In the genomic region with DNA sequence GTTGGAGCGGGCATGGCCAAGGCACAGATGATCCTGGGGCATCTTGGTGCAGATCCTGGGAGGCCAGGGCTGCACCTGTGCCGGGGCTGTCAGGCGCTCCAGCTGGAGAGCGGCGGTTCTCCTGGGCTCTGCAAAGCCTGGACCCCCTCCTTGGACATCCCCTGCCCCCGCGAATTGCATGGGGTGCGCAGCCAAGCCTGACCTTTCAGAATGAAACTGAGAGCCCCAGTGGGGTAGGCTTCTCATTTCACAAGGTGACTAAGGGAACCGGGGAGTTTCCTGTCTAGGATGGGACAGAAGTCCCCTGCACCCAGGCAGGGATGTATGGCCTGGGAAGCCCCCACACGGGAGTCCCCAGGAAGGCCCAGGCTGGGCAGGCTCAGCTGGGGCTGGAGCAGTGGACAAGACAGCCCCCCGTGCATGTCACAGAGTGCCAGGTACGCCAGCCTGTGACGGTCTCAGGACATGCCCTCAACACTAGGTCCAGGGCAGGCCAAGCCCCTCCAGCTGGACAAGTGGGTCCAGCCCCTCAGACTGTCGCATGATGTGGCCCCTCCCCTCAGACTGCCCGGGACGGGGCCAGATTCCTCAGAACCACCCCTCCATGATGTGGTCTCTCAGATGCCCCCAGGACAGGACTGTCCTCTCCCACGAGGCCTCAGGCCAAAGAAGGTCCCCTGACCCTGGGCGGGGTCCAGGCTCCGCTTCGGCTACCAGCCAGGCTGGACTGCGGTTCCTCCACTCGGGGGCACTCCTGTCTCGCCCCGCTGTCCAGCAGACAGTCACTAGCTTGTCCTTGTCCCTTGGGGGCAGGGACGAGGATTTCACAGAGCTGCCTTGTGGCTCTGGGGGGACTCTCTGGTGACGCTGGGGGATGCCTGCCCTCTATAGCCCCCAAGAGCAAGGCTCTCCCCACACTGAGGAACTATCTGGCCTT, we compare ENCODE assay signal across 8 cellular contexts. TPM values are rescaled to one million over a fixed set of nuclear protein-coding genes. Genes with fewer than 3 reads are reported as not detected.
DNase-seq lines count a peak whose midpoint lies in the region; ATAC-seq and TF ChIP-seq lines count a peak whose summit lies in the region.

No MANE protein-coding gene starts in this region.

- POLR2A ChIA-PET in activated CD8-positive, alpha-beta T cell treated with anti-CD3 and anti-CD28 coated beads for 36 hours (lab: Charles Lee), result interaction anchor here (0.8 to 7.5 kb wide), 7 partner anchors 9 to 93 kb away, joined by 3 to 81 read pairs (median 4); partner anchors contain the start of genes PRR33 and TNNT3

- H3K27me3 Mint-ChIP-seq in activated CD8-positive, alpha-beta T cell treated with anti-CD3 and anti-CD28 coated beads for 36 hours, result no peaks in the 10 kb centered on the region

- peaks cover 13% of the 10 kb centered on the region for H3K36me3 Mint-ChIP-seq in activated CD8-positive, alpha-beta T cell treated with anti-CD3 and anti-CD28 coated beads for 36 hours (ENCODE audit: low read depth)

- intact Hi-C loops in activated CD8-positive, alpha-beta T cell treated with anti-CD3 and anti-CD28 coated beads for 36 hours (cut with micrococcal nuclease), result no loop called here

- TF ChIP-seq CTCF in activated CD8-positive, alpha-beta T cell treated with anti-CD3 and anti-CD28 coated beads for 36 hours (IDR thresholded peaks at IDR 0.05), result no peak

- peak overlapping the region; percentile 75 for H3K27ac Mint-ChIP-seq in activated CD8-positive, alpha-beta T cell treated with anti-CD3 and anti-CD28 coated beads for 36 hours

- CTCF ChIA-PET in activated CD8-positive, alpha-beta T cell treated with anti-CD3 and anti-CD28 coated beads for 36 hours (lab: Charles Lee), result interaction anchor here (0.9 to 2.2 kb wide), 7 partner anchors 14 to 161 kb away, joined by 3 to 8 read pairs (median 3); no protein-coding TSS in a partner anchor

- in situ Hi-C loops in G401 (cut with HindIII; ENCODE audit: low sequenced_read_pairs), result no loop called here

- no peaks in the 10 kb centered on the region for H3K9me3 Mint-ChIP-seq in activated CD8-positive, alpha-beta T cell treated with anti-CD3 and anti-CD28 coated beads for 36 hours

- peak; percentile 35 for ATAC-seq in GM19035 (IDR thresholded peaks at IDR 0.05; ENCODE audit: unreplicated experiment)
- peak; percentile 38 for ATAC-seq in HG02870 (IDR thresholded peaks at IDR 0.05; ENCODE audit: unreplicated experiment)
- peak; percentile 43 for ATAC-seq in activated CD8-positive, alpha-beta T cell treated with anti-CD3 and anti-CD28 coated beads for 36 hours
- no peak for ATAC-seq in SK-N-SH treated with all-trans-retinoic acid at 6 μM for 48 hours

- H3K4me3 Mint-ChIP-seq in activated CD8-positive, alpha-beta T cell treated with anti-CD3 and anti-CD28 coated beads for 36 hours, result peak overlapping the region; percentile 86

- peak; percentile 83 for DNase-seq in activated CD8-positive, alpha-beta T cell treated with anti-CD3 and anti-CD28 coated beads for 36 hours
- peak; percentile 28 to 55 for DNase-seq in stimulated activated CD4-positive, alpha-beta T cell treated with anti-CD3 and anti-CD28 coated beads, Interleukin-4, amount 100 ng/mL, for 48 hours (ENCODE audit: low read depth in 2 of 2)
- no peak for DNase-seq in G401 (ENCODE audit: low spot score)
- DNase-seq in NCI-H2196 treated with DMSO at 0.1 percent for 48 hours (lab: John Stamatoyannopoulos, UW; ENCODE audit: unreplicated experiment), result no peak
- DNase-seq in OCI-M1 (lab: John Stamatoyannopoulos, UW), result no peak

- H3K4me1 Mint-ChIP-seq in activated CD8-positive, alpha-beta T cell treated with anti-CD3 and anti-CD28 coated beads for 36 hours (ENCODE audit: low read depth), result peaks cover 41% of the 10 kb centered on the region

TF ChIP-seq in SK-N-SH treated with all-trans-retinoic acid at 6 μM for 48 hours, 23 proteins besides CTCF, POLR2A, EP300 and RAD21:
- TF ChIP-seq ESRRG (CRISPR knock-in tag; IDR thresholded peaks at IDR 0.05) (no peak), ZFP3 (CRISPR knock-in tag; IDR thresholded peaks at IDR 0.05) (no peak), ISL1 (CRISPR knock-in tag; IDR thresholded peaks at IDR 0.05) (no peak), ARNTL (CRISPR knock-in tag; IDR thresholded peaks at IDR 0.05; ENCODE audit: borderline replicate concordance, low read depth) (no peak), TCF4 (CRISPR knock-in tag; IDR thresholded peaks at IDR 0.05; ENCODE audit: borderline replicate concordance) (no peak), OSR1 (CRISPR knock-in tag; IDR thresholded peaks at IDR 0.05) (no peak), ZC3H10 (CRISPR knock-in tag; IDR thresholded peaks at IDR 0.05) (no peak)

RNA-seq across cellular contexts. Expression of gene LSP1, which starts 2.3 kb away (rescaled TPM):
- 100 to 1,000 TPM; 247 to 251 TPM for total RNA-seq in activated CD8-positive, alpha-beta T cell treated with anti-CD3 and anti-CD28 coated beads for 36 hours
- 0.20 TPM in 1 of 2 replicates, not detected in the other for total RNA-seq in G401 (2014; rRNA removed; shearing (Covaris generic))

RNA-seq across cellular contexts. Expression of gene TNNI2, which starts 16.4 kb away (rescaled TPM):
- under 1 TPM in 1 of 2 experiments, not detected in 1; 0.92 TPM for total RNA-seq in activated CD8-positive, alpha-beta T cell treated with anti-CD3 and anti-CD28 coated beads for 36 hours
- not detected in 2 replicates for total RNA-seq in G401 (2014; rRNA removed; shearing (Covaris generic))

RNA-seq across cellular contexts. Expression of gene SYT8, which starts 20.4 kb away (rescaled TPM):
- not detected for total RNA-seq in activated CD8-positive, alpha-beta T cell treated with anti-CD3 and anti-CD28 coated beads for 36 hours
- not detected in 2 replicates for total RNA-seq in G401 (2014; rRNA removed; shearing (Covaris generic))

RNA-seq across cellular contexts. Expression of gene PRR33, which starts 36.5 kb away (rescaled TPM):
- under 1 TPM; 0.16 to 0.20 TPM for total RNA-seq in activated CD8-positive, alpha-beta T cell treated with anti-CD3 and anti-CD28 coated beads for 36 hours
- not detected in 2 replicates for total RNA-seq in G401 (2014; rRNA removed; shearing (Covaris generic))

Comparison
In these comparisons a context has a peak if more than half of its experiments do, and no peak if none do; other contexts are left out.
1. DNase-seq: peak in activated CD8-positive, alpha-beta T cell treated with anti-CD3 and anti-CD28 coated beads for 36 hours (single experiment) and stimulated activated CD4-positive, alpha-beta T cell treated with anti-CD3 and anti-CD28 coated beads, Interleukin-4, amount 100 ng/mL, for 48 hours (2 of 2); none in G401 (single experiment), NCI-H2196 treated with DMSO at 0.1 percent for 48 hours (single experiment) and OCI-M1 (single experiment).
2. RNA of gene LSP1, which starts 2.3 kb away (total RNA-seq): 247 to 251 TPM in activated CD8-positive, alpha-beta T cell treated with anti-CD3 and anti-CD28 coated beads for 36 hours; 0.20 TPM in G401; every median in the first group is over 100 times any median in the second.